In the genomic region with DNA sequence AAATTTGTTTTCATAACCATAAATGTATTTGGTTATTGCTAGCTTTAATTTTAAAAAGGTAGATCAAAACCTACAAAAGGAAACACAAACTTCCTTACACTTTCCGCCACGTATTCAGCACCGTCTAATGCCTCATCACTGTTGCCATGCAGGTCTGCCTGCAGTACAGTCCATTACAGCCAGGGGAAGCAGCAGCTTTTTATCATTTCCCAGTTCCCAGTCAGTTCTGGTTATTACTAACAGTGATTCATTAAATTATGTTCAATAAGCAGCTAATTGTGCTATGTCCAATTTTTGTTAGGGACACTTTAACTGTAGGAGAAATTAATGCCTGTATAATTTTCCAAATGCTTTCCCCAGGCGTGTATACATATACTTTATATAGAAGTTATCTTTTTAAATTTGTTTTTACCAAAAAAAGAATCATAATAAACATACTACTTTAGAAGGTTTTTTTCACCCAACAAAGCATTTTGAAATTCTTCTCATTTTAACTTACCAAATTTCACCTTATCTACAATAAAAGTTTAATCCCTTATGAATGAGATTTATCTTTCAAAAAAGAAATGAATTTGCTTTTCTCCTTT, we compare ENCODE assay signal across 8 cellular contexts.
DNase-seq lines count a peak whose midpoint lies in the region; ATAC-seq, FAIRE-seq and TF ChIP-seq lines count a peak whose summit lies in the region.

No MANE protein-coding gene starts in this region.

- BruUV-seq in Calu3 (replicated peaks; lab: Mats Ljungman, UMichigan) = no TSS peak

- intact Hi-C loops in Calu3 (cut with micrococcal nuclease; ENCODE audit: unreplicated experiment) (loop anchor here (10.0 kb wide), 1 partner anchor 220 kb away; no protein-coding TSS in a partner anchor), left ventricle myocardium superior (cut with micrococcal nuclease) (loop anchor here (10.0 kb wide), 2 partner anchors 130 to 220 kb away; a partner anchor contains a TSS), gastrocnemius medialis (cut with DNase I; ENCODE audit: low total_unique reads) (loop anchor here (5.0 to 10.0 kb wide), 2 partner anchors 132 to 220 kb away; a partner anchor contains a TSS)

- no peak overlapping the region for H3K4me3 Mint-ChIP-seq in Calu3 (ENCODE audit: low read depth, unreplicated experiment)

- H3K36me3 Mint-ChIP-seq in Calu3 (ENCODE audit: insufficient read depth, unreplicated experiment) = no peaks in the 10 kb centered on the region

- peak overlapping the region; percentile 60 to 84 (median 74) for H3K27ac ChIP-seq in gastrocnemius medialis

- no peak overlapping the region for H3K27ac Mint-ChIP-seq in Calu3 (ENCODE audit: unreplicated experiment)

- H3K9me3 ChIP-seq in adipocyte (ENCODE audit: control insufficient read depth, low read length) (no peaks in the 10 kb centered on the region), gastrocnemius medialis (no peaks in the 10 kb centered on the region)

- peaks cover 33% of the 10 kb centered on the region for H3K4me1 Mint-ChIP-seq in Calu3 (ENCODE audit: low read depth, unreplicated experiment)

- FAIRE-seq in RCC 7860 (lab: Jason Lieb, UNC) = peak; percentile 88

- in situ Hi-C loops in gastrocnemius medialis (cut with MboI; ENCODE audit: low sequenced_read_pairs in 4 of 4) = loop anchor here in 1 of 4 donors (10.0 kb wide), 1 partner anchor 130 kb away; a partner anchor contains a TSS

- H3K27me3 ChIP-seq in adipocyte (replicated peaks; ENCODE audit: control insufficient read depth, insufficient read depth, low read length) (no peaks in the 10 kb centered on the region), gastrocnemius medialis (no peaks in the 10 kb centered on the region)

- DNase-seq in Calu3 (peak; percentile 49), GM19240 (ENCODE audit: insufficient read length, low spot score) (peak; percentile 14), RCC 7860 (ENCODE audit: low spot score) (peak; percentile 71), adipocyte (ENCODE audit: low read depth) (peak; percentile 76), left ventricle myocardium superior (peak; percentile 35), gastrocnemius medialis (peak in 1 of 2 donors; percentile 59), NCI-H524 treated with DMSO at 0.1 percent for 48 hours (lab: John Stamatoyannopoulos, UW) (no peak)

- TF ChIP-seq CTCF in Calu3 (IDR thresholded peaks at IDR 0.05; ENCODE audit: unreplicated experiment) (peak; percentile 33), gastrocnemius medialis (IDR thresholded peaks at IDR 0.05 in 4 of 5, conservative IDR thresholded peaks at IDR 0.05 in 1 of 5) (peak; percentile 55 to 82 (median 76))

- no peak for TF ChIP-seq POLR2A in gastrocnemius medialis (IDR thresholded peaks at IDR 0.05)

- H3K9ac ChIP-seq in adipocyte (ENCODE audit: low read length) = peak overlapping the region; percentile 82

- no peaks in the 10 kb centered on the region for H3K9me3 Mint-ChIP-seq in Calu3 (ENCODE audit: low read depth, unreplicated experiment)

- H3K4me3 ChIP-seq in adipocyte (ENCODE audit: low read length) = peak overlapping the region; percentile 45
- H3K4me3 ChIP-seq in gastrocnemius medialis = no peak overlapping the region

- ATAC-seq in HG03196 (IDR thresholded peaks at IDR 0.05; ENCODE audit: unreplicated experiment) (peak; percentile 90), left ventricle myocardium superior (peak; percentile 91), gastrocnemius medialis (peak; percentile 65 to 81)

- H3K36me3 ChIP-seq in adipocyte (ENCODE audit: control insufficient read depth, insufficient read depth, low read length, severe bottlenecking) (no peaks in the 10 kb centered on the region), gastrocnemius medialis (no peaks in the 10 kb centered on the region)

- peaks cover 20% of the 10 kb centered on the region for H3K4me1 ChIP-seq in adipocyte (ENCODE audit: control insufficient read depth, insufficient read depth, low read length)
- peaks cover 8 to 28% of the 10 kb centered on the region in 2 donors for H3K4me1 ChIP-seq in gastrocnemius medialis

- CTCF ChIA-PET in Calu3 (lab: Charles Lee) = interaction anchor here (0.6 to 0.8 kb wide), 3 partner anchors 17 to 219 kb away, joined by 3 to 9 read pairs (median 4); no protein-coding TSS in a partner anchor

- no peaks in the 10 kb centered on the region for H3K27me3 Mint-ChIP-seq in Calu3 (ENCODE audit: unreplicated experiment)
